ENCODE assay signal across 15 cellular contexts in the genomic region with DNA sequence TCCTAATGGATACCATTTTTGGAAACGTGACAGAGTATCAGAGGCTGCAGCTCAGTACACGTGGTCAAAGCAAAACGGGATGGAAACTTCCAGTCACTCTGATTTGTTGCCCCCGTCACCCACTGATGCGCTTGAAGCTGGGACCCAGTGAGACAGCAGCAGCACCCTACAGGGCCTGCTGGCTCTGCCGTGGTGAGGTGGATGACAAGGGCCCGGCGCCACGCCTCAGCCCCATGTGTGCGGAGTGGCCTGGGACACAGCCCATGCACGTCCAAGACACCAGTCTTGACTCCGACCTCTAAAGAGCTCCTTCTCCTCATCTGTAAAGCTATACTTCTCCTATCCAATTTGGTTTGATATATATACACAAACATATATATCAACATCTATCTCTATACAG. TPM values are rescaled to one million over a fixed set of nuclear protein-coding genes. Genes with fewer than 3 reads are reported as not detected.
A peak's percentile ranks its signal among the peaks of the same experiment; 100 is the strongest.
DNase-seq lines count a peak whose midpoint lies in the region; ATAC-seq, FAIRE-seq and TF ChIP-seq lines count a peak whose summit lies in the region.
"Had no signal": no experiment of that assay in that cellular context is flagged by ENCODE, and none has a peak within 500 bp of the region (broad histone marks: within the 10 kb centered on the region; RNA-seq: fewer than 3 reads in every experiment).

No MANE protein-coding gene starts in this region.

- peaks cover 0 to 6% (median 0%) of the 10 kb centered on the region in 11 experiments; a peak in 1 of 22 replicates for H4K20me1 ChIP-seq in BLaER1 treated with 17β-estradiol and CSF1 and Interleukin-3, amounts not matched to agents 10 nM and 100 nM
- H4K20me1 ChIP-seq: BLaER1 had no signal

- FAIRE-seq in A549 (lab: Jason Lieb, UNC): no peak

- peaks cover 4% of the 10 kb centered on the region for H3K36me3 Mint-ChIP-seq in T-helper 17 cell (ENCODE audit: low read depth)

- no peak for DNase-seq in A549 (ENCODE audit: low read depth in 1 of 2, low spot score in 1 of 2)
- DNase-seq in T-helper 17 cell: no peak
- peak; percentile 29 for DNase-seq in ecto neural progenitor cell (ENCODE audit: low spot score)
- DNase-seq in stimulated activated naive CD8-positive, alpha-beta T cell treated with anti-CD3 and anti-CD28 coated beads, Interleukin-15, Interleukin-2, amounts not matched to agents 100 U/mL and 50 U/mL, for 24 hours: no peak
- no peak for DNase-seq in activated CD4-positive, alpha-beta T cell treated with anti-CD3 and anti-CD28 coated beads, Interleukin-2, amount 50 U/mL, for 1 hour
- no peak for DNase-seq in AML-193 (lab: John Stamatoyannopoulos, UW)
- DNase-seq: CD4-positive, CD25-positive, alpha-beta regulatory T cell; DMS53; GF-D8; H9 had no signal

- WGBS in A549 (ENCODE audit: missing lambda C conversion rate): 90% methylated on average over 12 of the region's 12 CpGs

- H3K9me3 ChIP-seq in A549 (no peaks in the 10 kb centered on the region), T-helper 17 cell (ENCODE audit: control insufficient read depth, low read length, poor library complexity, severe bottlenecking) (no peaks in the 10 kb centered on the region)
- peaks cover 0 to 10% (median 6%) of the 10 kb centered on the region in 11 experiments; a peak in 7 of 22 replicates for H3K9me3 ChIP-seq in BLaER1 treated with 17β-estradiol and CSF1 and Interleukin-3, amounts not matched to agents 10 nM and 100 nM (replicated peaks in 1 of 11)

- H3K27ac Mint-ChIP-seq in T-helper 17 cell: peak overlapping the region; percentile 66
- H3K27ac Mint-ChIP-seq: GM23338 had no signal

- H3K27me3 Mint-ChIP-seq in T-helper 17 cell: no peaks in the 10 kb centered on the region

- no peak overlapping the region for H3K27ac ChIP-seq in A549
- H3K27ac ChIP-seq in BLaER1 treated with 17β-estradiol and CSF1 and Interleukin-3, amounts not matched to agents 10 nM and 100 nM: no peak overlapping the region
- H3K27ac ChIP-seq: BLaER1 had no signal

- no peak overlapping the region for H3K4me2 ChIP-seq in A549
- peak overlapping the region in 9 of 11 experiments; percentile 16 to 76 (median 54); a peak in 10 of 22 replicates for H3K4me2 ChIP-seq in BLaER1 treated with 17β-estradiol and CSF1 and Interleukin-3, amounts not matched to agents 10 nM and 100 nM
- H3K4me2 ChIP-seq: GM23338 had no signal

- no peak for TF ChIP-seq CTCF in A549 (IDR thresholded peaks at IDR 0.05)

- no peak overlapping the region for H3K9ac ChIP-seq in BLaER1 treated with 17β-estradiol and CSF1 and Interleukin-3, amounts not matched to agents 10 nM and 100 nM
- H3K9ac ChIP-seq: BLaER1 had no signal

- no peaks in the 10 kb centered on the region for H3K27me3 ChIP-seq in BLaER1 treated with 17β-estradiol and CSF1 and Interleukin-3, amounts not matched to agents 10 nM and 100 nM
- H3K27me3 ChIP-seq: BLaER1 had no signal

- H3K4me3 Mint-ChIP-seq in T-helper 17 cell: no peak overlapping the region
- H3K4me3 Mint-ChIP-seq: GM23338, H9 had no signal

- peaks cover 3 to 49% (median 25%) of the 10 kb centered on the region in 11 experiments; a peak in 19 of 22 replicates for H3K36me3 ChIP-seq in BLaER1 treated with 17β-estradiol and CSF1 and Interleukin-3, amounts not matched to agents 10 nM and 100 nM

- TF ChIP-seq EP300 in A549 (IDR thresholded peaks at IDR 0.05): no peak

- TF ChIP-seq POLR2A in A549 (IDR thresholded peaks at IDR 0.05; ENCODE audit: low read length): peak; percentile 5; the same call in 1 of the 2 replicates

- no peaks in the 10 kb centered on the region for H3K4me1 ChIP-seq in A549
- H3K4me1 ChIP-seq in BLaER1 treated with 17β-estradiol and CSF1 and Interleukin-3, amounts not matched to agents 10 nM and 100 nM: peaks cover 13 to 24% (median 16%) of the 10 kb centered on the region in 10 experiments

- H3K4me3 ChIP-seq in A549: no peak overlapping the region
- no peak overlapping the region for H3K4me3 ChIP-seq in BLaER1 treated with 17β-estradiol and CSF1 and Interleukin-3, amounts not matched to agents 10 nM and 100 nM
- H3K4me3 ChIP-seq: BLaER1, GM23338 had no signal

- CTCF ChIA-PET in A549 (lab: Yijun Ruan, JAX): no interaction called here

- TF ChIP-seq RAD21 in A549 (conservative IDR thresholded peaks at IDR 0.05 in 1 of 2, IDR thresholded peaks at IDR 0.05 in 1 of 2): no peak

- POLR2A ChIA-PET in A549 (lab: Yijun Ruan, JAX): no interaction called here

- H3K4me1 Mint-ChIP-seq in T-helper 17 cell: peaks cover 14% of the 10 kb centered on the region

- ATAC-seq in A549 (no peak), T-helper 17 cell (no peak)
- no peak for ATAC-seq in stimulated activated naive CD8-positive, alpha-beta T cell treated with anti-CD3 and anti-CD28 coated beads, Interleukin-15, Interleukin-2, amounts not matched to agents 100 U/mL and 50 U/mL, for 24 hours
- ATAC-seq: GM23338 had no signal

TF ChIP-seq in A549, 52 proteins besides CTCF, POLR2A, EP300 and RAD21:
- TF ChIP-seq, protein P1, sequence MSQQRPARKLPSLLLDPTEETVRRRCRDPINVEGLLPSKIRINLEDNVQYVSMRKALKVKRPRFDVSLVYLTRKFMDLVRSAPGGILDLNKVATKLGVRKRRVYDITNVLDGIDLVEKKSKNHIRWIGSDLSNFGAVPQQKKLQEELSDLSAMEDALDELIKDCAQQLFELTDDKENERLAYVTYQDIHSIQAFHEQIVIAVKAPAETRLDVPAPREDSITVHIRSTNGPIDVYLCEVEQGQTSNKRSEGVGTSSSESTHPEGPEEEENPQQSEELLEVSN (IDR thresholded peaks at IDR 0.05; ENCODE audit: borderline replicate concordance, low read depth): no peak
- TF ChIP-seq ZFP36 (IDR thresholded peaks at IDR 0.05; ENCODE audit: borderline replicate concordance, partially characterized antibody) (no peak), ZNF302 (CRISPR knock-in tag; IDR thresholded peaks at IDR 0.05) (no peak), HOXB13 (CRISPR knock-in tag; IDR thresholded peaks at IDR 0.05; ENCODE audit: low read depth) (no peak), PHF8 (IDR thresholded peaks at IDR 0.05; ENCODE audit: borderline replicate concordance, low read depth) (no peak), KDM1A (IDR thresholded peaks at IDR 0.05; ENCODE audit: low read depth) (no peak)

RNA-seq across cellular contexts. Expression of a gene that starts 39.0 kb away (rescaled TPM):
- polyA plus RNA-seq in A549 (2011; rRNA removed) (0.28 TPM in 1 of 2 replicates, not detected in the other), A549 (2017; fragmentation: RNase III; extraction: RNeasy Plus Mini Kit Qiagen cat#74134 plus additional on column Dnase treatment) (0.13 TPM in 1 of 3 replicates, not detected in the others)
- polyA plus RNA-seq in A549 (2012; cell fraction: cytosol; rRNA removed): 0.09 and 0.14 TPM in 2 replicates
- 0.06 and 0.24 TPM in 2 replicates for polyA plus RNA-seq in A549 (2012; cell fraction: nucleus; rRNA removed)
- polyA minus RNA-seq in A549 (2011; rRNA and poly(A)+ RNA removed): 0.44 TPM in 1 of 2 replicates, not detected in the other
- total RNA-seq in T-helper 17 cell: 1 to 10 TPM in 1 of 2 donors, not detected in 1; 2.6 TPM
- total RNA-seq: A673, GM23338, HT1080 had no signal
- polyA plus RNA-seq: CD4-positive, CD25-positive, alpha-beta regulatory T cell; GM23338 had no signal
